ENCODE assay signal across 14 cellular contexts in the genomic region with DNA sequence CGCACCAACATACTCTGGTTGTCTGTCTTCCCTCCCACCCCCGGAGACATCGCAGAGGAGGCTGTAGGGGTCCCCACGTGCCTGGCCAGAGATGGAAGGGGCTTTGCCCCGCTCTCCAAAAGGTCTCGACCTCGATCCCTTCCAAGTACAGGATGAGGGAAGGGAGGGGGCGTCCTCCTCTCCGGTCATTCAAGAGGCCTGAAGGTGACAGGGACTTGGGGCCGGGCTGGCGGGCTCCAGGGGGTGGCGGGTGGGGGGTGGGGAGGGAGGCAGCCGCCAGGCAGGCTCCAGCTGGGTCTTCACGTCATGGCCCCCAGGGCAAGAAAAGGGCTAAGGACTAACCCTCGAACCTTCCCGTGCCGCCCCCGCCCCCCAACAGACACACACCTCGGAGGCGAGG. TPM values are rescaled to one million over a fixed set of nuclear protein-coding genes. Genes with fewer than 3 reads are reported as not detected.
DNase-seq lines count a peak whose midpoint lies in the region; ATAC-seq and TF ChIP-seq lines count a peak whose summit lies in the region.
"Had no signal": no experiment of that assay in that cellular context is flagged by ENCODE, and none has a peak within 500 bp of the region (broad histone marks: within the 10 kb centered on the region; RNA-seq: fewer than 3 reads in every experiment).

No MANE protein-coding gene starts in this region.

- H4K91ac ChIP-seq in neuronal stem cell (ENCODE audit: low read depth, low read length, poor library complexity): no peak overlapping the region

- H4K8ac ChIP-seq in neuronal stem cell (ENCODE audit: low read depth, low read length): no peak overlapping the region

- H3K36me3 ChIP-seq in HUES64 (ENCODE audit: insufficient read depth, low read length) (no peaks in the 10 kb centered on the region), esophagus muscularis mucosa (peaks cover 0 to 26% (median 13%) of the 10 kb centered on the region in 4 donors), neuronal stem cell (replicated peaks in 1 of 2; ENCODE audit: control insufficient read depth in 2 of 2, insufficient read depth in 2 of 2, low read length in 2 of 2) (no peaks in the 10 kb centered on the region)
- no peaks in the 10 kb centered on the region for H3K36me3 ChIP-seq in naive thymus-derived CD4-positive, alpha-beta T cell (ENCODE audit: control insufficient read depth in 2 of 3, insufficient read depth in 3 of 3, low read length in 3 of 3)

- H2BK5ac ChIP-seq in neuronal stem cell (ENCODE audit: low read length): no peak overlapping the region

- peaks cover 0 to 7% (median 0%) of the 10 kb centered on the region in 5 donors for H3K36me3 Mint-ChIP-seq in naive thymus-derived CD4-positive, alpha-beta T cell
- H3K36me3 Mint-ChIP-seq: activated CD4-positive, alpha-beta memory T cell treated with anti-CD3 and anti-CD28 coated beads for 36 hours; activated naive CD8-positive, alpha-beta T cell treated with anti-CD3 and anti-CD28 coated beads, Interleukin-2, amount 10 ng/mL, durations not matched to agents 7 days and 5 days; CD8-positive, alpha-beta memory T cell had no signal

- peaks cover 97% of the 10 kb centered on the region for H3K27me3 ChIP-seq in HUES64 (ENCODE audit: insufficient read depth, low read length)
- H3K27me3 ChIP-seq in esophagus muscularis mucosa: peaks cover 0 to 67% (median 30%) of the 10 kb centered on the region in 4 donors
- H3K27me3 ChIP-seq in neuronal stem cell (ENCODE audit: control insufficient read depth in 3 of 3, insufficient read depth in 3 of 3, low read depth in 1 of 3, low read length in 3 of 3): peaks cover 56 to 96% (median 96%) of the 10 kb centered on the region in 3 experiments
- no peaks in the 10 kb centered on the region for H3K27me3 ChIP-seq in naive thymus-derived CD4-positive, alpha-beta T cell (ENCODE audit: control insufficient read depth in 2 of 2, insufficient read depth in 2 of 2, low read length in 2 of 2)

- WGBS in HUES64: 0% methylated on average over 12 of the region's 20 CpGs
- 42% methylated on average over 7 of the region's 20 CpGs for WGBS in esophagus muscularis mucosa
- WGBS in neuronal stem cell (ENCODE audit: extremely low coverage in 2 of 2, insufficient read length in 2 of 2, insufficient replicate concordance in 1 of 2), 2 donors: no CpG with 5 or more reads among the region's 20 CpGs

- H3K9me3 ChIP-seq in HUES64 (ENCODE audit: insufficient read depth, low read depth, low read length) (no peaks in the 10 kb centered on the region), esophagus muscularis mucosa (no peaks in the 10 kb centered on the region), neuronal stem cell (replicated peaks in 1 of 2; ENCODE audit: control insufficient read depth in 2 of 2, insufficient read depth in 1 of 2, low read depth in 1 of 2, low read length in 2 of 2) (no peaks in the 10 kb centered on the region)
- no peaks in the 10 kb centered on the region for H3K9me3 ChIP-seq in naive thymus-derived CD4-positive, alpha-beta T cell (ENCODE audit: control insufficient read depth in 2 of 3, low read length in 3 of 3)

- DNase-seq in AG04449 (ENCODE audit: low read depth, low spot score): no peak
- no peak for DNase-seq in esophagus muscularis mucosa (ENCODE audit: extremely low spot score)
- DNase-seq in neuronal stem cell (ENCODE audit: low spot score): peak; percentile 1
- no peak for DNase-seq in cerebellar nuclear complex (lab: John Stamatoyannopoulos, UW)
- no peak for DNase-seq in naive thymus-derived CD4-positive, alpha-beta T cell
- no peak for DNase-seq in erythroblast (lab: John Stamatoyannopoulos, UW)
- DNase-seq: activated CD4-positive, alpha-beta memory T cell treated with anti-CD3 and anti-CD28 coated beads for 36 hours; activated naive CD8-positive, alpha-beta T cell treated with anti-CD3 and anti-CD28 coated beads, Interleukin-2, amount 10 ng/mL, durations not matched to agents 7 days and 5 days; CD8-positive, alpha-beta memory T cell; NCI-H2171 had no signal

- ATAC-seq in naive thymus-derived CD4-positive, alpha-beta T cell: no peak
- ATAC-seq in HG02852 (IDR thresholded peaks at IDR 0.05; ENCODE audit: unreplicated experiment): no peak

- H2AK5ac ChIP-seq in neuronal stem cell (ENCODE audit: low read depth, low read length): no peak overlapping the region

- intact Hi-C loops in esophagus muscularis mucosa (cut with DNase I): loop anchor here (2.0 kb wide), 1 partner anchor 968 kb away; no protein-coding TSS in a partner anchor
- intact Hi-C loops in naive thymus-derived CD4-positive, alpha-beta T cell (cut with micrococcal nuclease): loop anchor here in 1 of 2 donors (5.0 kb wide), 1 partner anchor 267 kb away; no protein-coding TSS in a partner anchor

- POLR2A ChIA-PET in AG04449 (lab: Yijun Ruan, JAX): interaction anchor here (2.5 kb wide), 1 partner anchor 15 kb away, joined by 33 read pairs; a partner anchor contains a TSS
- POLR2A ChIA-PET in naive thymus-derived CD4-positive, alpha-beta T cell (lab: Charles Lee): no interaction called here

- H3K4me1 ChIP-seq in HUES64 (ENCODE audit: insufficient read depth, low read length) (peaks cover 39% of the 10 kb centered on the region), esophagus muscularis mucosa (peaks cover 0 to 45% (median 28%) of the 10 kb centered on the region in 4 donors), neuronal stem cell (ENCODE audit: control insufficient read depth in 2 of 2, insufficient read depth in 1 of 2, low read depth in 1 of 2, low read length in 2 of 2) (peaks cover 0 to 11% of the 10 kb centered on the region in 2 donors)
- no peaks in the 10 kb centered on the region for H3K4me1 ChIP-seq in naive thymus-derived CD4-positive, alpha-beta T cell (ENCODE audit: control insufficient read depth in 2 of 2, insufficient read depth in 2 of 2, low read length in 2 of 2)

- H3K4me3 ChIP-seq in AG04449 (ENCODE audit: low read depth, low read length) (peak overlapping the region; percentile 52), HUES64 (ENCODE audit: low read length) (peak overlapping the region; percentile 24; the same call in 1 of the 2 replicates), esophagus muscularis mucosa (peak overlapping the region; percentile 41 to 52 (median 46)), neuronal stem cell (ENCODE audit: low read length in 2 of 2) (no peak overlapping the region)
- no peak overlapping the region for H3K4me3 ChIP-seq in naive thymus-derived CD4-positive, alpha-beta T cell (ENCODE audit: low read length)
- H3K4me3 ChIP-seq: K562 had no signal

- no peak overlapping the region for H2BK120ac ChIP-seq in neuronal stem cell (ENCODE audit: low read depth, low read length)

- no peaks in the 10 kb centered on the region for H3K79me1 ChIP-seq in neuronal stem cell (ENCODE audit: low read depth, low read length)

- H2BK12ac ChIP-seq in neuronal stem cell (ENCODE audit: low read length): no peak overlapping the region

- no peak overlapping the region for H2AFZ ChIP-seq in neuronal stem cell (ENCODE audit: low read length)

- CTCF ChIA-PET in AG04449 (lab: Yijun Ruan, JAX): interaction anchor here (0.8 to 12.1 kb wide), 9 partner anchors 14 to 1249 kb away, joined by 3 to 247 read pairs (median 4); a partner anchor contains a TSS
- CTCF ChIA-PET in naive thymus-derived CD4-positive, alpha-beta T cell (lab: Charles Lee): no interaction called here

- TF ChIP-seq POLR2A in esophagus muscularis mucosa (IDR thresholded peaks at IDR 0.05; ENCODE audit: low read depth) (no peak), erythroblast (IDR thresholded peaks at IDR 0.05; ENCODE audit: low read length) (no peak)

- H3K9me3 Mint-ChIP-seq in naive thymus-derived CD4-positive, alpha-beta T cell: peaks cover 0 to 11% (median 0%) of the 10 kb centered on the region in 11 donors
- H3K9me3 Mint-ChIP-seq: activated CD4-positive, alpha-beta memory T cell treated with anti-CD3 and anti-CD28 coated beads for 36 hours; activated naive CD8-positive, alpha-beta T cell treated with anti-CD3 and anti-CD28 coated beads, Interleukin-2, amount 10 ng/mL, durations not matched to agents 7 days and 5 days; memory B cell had no signal

- no peak for TF ChIP-seq EP300 in esophagus muscularis mucosa (IDR thresholded peaks at IDR 0.05)

- H3K4ac ChIP-seq in neuronal stem cell (ENCODE audit: low read length): no peak overlapping the region

- H3K27ac ChIP-seq in HUES64 (ENCODE audit: low read depth, low read length): no peak overlapping the region
- H3K27ac ChIP-seq in esophagus muscularis mucosa (replicated peaks in 1 of 4): peak overlapping the region; percentile 35 to 48 (median 44)
- no peak overlapping the region for H3K27ac ChIP-seq in neuronal stem cell (replicated peaks; ENCODE audit: low read length)
- no peak overlapping the region for H3K27ac ChIP-seq in naive thymus-derived CD4-positive, alpha-beta T cell (ENCODE audit: low read depth, low read length)

- H3K27ac Mint-ChIP-seq in naive thymus-derived CD4-positive, alpha-beta T cell: no peak overlapping the region
- H3K27ac Mint-ChIP-seq: activated CD4-positive, alpha-beta memory T cell treated with anti-CD3 and anti-CD28 coated beads for 36 hours; activated naive CD8-positive, alpha-beta T cell treated with anti-CD3 and anti-CD28 coated beads, Interleukin-2, amount 10 ng/mL, durations not matched to agents 7 days and 5 days; CD8-positive, alpha-beta memory T cell; memory B cell had no signal

- no peak overlapping the region for H2BK15ac ChIP-seq in neuronal stem cell (ENCODE audit: low read length)

- H3K9ac ChIP-seq in HUES64 (ENCODE audit: low read depth, low read length) (no peak overlapping the region), neuronal stem cell (ENCODE audit: low read depth, low read length, poor library complexity) (no peak overlapping the region)

- H3K4me1 Mint-ChIP-seq in naive thymus-derived CD4-positive, alpha-beta T cell: peaks cover 0 to 13% (median 6%) of the 10 kb centered on the region in 7 donors

- H3K27me3 Mint-ChIP-seq in naive thymus-derived CD4-positive, alpha-beta T cell: peaks cover 61 to 91% (median 68%) of the 10 kb centered on the region in 5 donors

- no peak overlapping the region for H3K23ac ChIP-seq in neuronal stem cell (ENCODE audit: low read depth, low read length, poor library complexity)

- H3K18ac ChIP-seq in neuronal stem cell (ENCODE audit: low read length): peak overlapping the region; percentile 32

- H3K4me2 ChIP-seq in neuronal stem cell (ENCODE audit: insufficient read depth, low read length, poor library complexity, severe bottlenecking): no peak overlapping the region

- H3K14ac ChIP-seq in neuronal stem cell (ENCODE audit: low read length): peak overlapping the region; percentile 64

- H3K4me3 Mint-ChIP-seq in naive thymus-derived CD4-positive, alpha-beta T cell: no peak overlapping the region
- H3K4me3 Mint-ChIP-seq: activated CD4-positive, alpha-beta memory T cell treated with anti-CD3 and anti-CD28 coated beads for 36 hours; activated naive CD8-positive, alpha-beta T cell treated with anti-CD3 and anti-CD28 coated beads, Interleukin-2, amount 10 ng/mL, durations not matched to agents 7 days and 5 days; CD8-positive, alpha-beta memory T cell; memory B cell had no signal

- TF ChIP-seq CTCF in AG04449 (IDR thresholded peaks at IDR 0.05; ENCODE audit: insufficient read depth, low read length, missing control alignments) (no peak), esophagus muscularis mucosa (IDR thresholded peaks at IDR 0.05) (no peak)

RNA-seq across cellular contexts. Expression of a gene that starts 15.1 kb away (rescaled TPM):
- polyA plus RNA-seq in HUES64 (2013, experiment 1 of 2): 1.8 TPM
- 1.9 TPM for polyA plus RNA-seq in HUES64 (2013, experiment 2 of 2)
- total RNA-seq in esophagus muscularis mucosa: 10 to 100 TPM in 1 of 4 donors, 1 to 10 TPM in 3; 5.3 to 10.4 (median 8.6) TPM
- polyA plus RNA-seq in neuronal stem cell (2013, experiment 1 of 2): not detected
- polyA plus RNA-seq in neuronal stem cell (2013, experiment 2 of 2): not detected
- total RNA-seq in naive thymus-derived CD4-positive, alpha-beta T cell: not detected
- polyA plus RNA-seq in naive thymus-derived CD4-positive, alpha-beta T cell: not detected
- total RNA-seq: activated CD4-positive, alpha-beta memory T cell treated with anti-CD3 and anti-CD28 coated beads for 36 hours; activated naive CD8-positive, alpha-beta T cell treated with anti-CD3 and anti-CD28 coated beads, Interleukin-2, amount 10 ng/mL, durations not matched to agents 7 days and 5 days; CD8-positive, alpha-beta memory T cell had no signal
- polyA plus RNA-seq: CD8-positive, alpha-beta memory T cell had no signal

Comparison
In these comparisons a context has a peak if more than half of its experiments do, and no peak if none do; other contexts are left out.
1. H3K4me3 ChIP-seq: peak in AG04449 (single experiment), HUES64 (single experiment) and esophagus muscularis mucosa (4 of 4); none in neuronal stem cell (0 of 2) and naive thymus-derived CD4-positive, alpha-beta T cell (single experiment).
2. H3K27ac ChIP-seq: peak in esophagus muscularis mucosa (4 of 4); none in HUES64 (single experiment), neuronal stem cell (single experiment) and naive thymus-derived CD4-positive, alpha-beta T cell (single experiment).
3. RNA of a gene that starts 15.1 kb away (total RNA-seq): 5.3 to 10.4 TPM in esophagus muscularis mucosa; not detected in naive thymus-derived CD4-positive, alpha-beta T cell; every median in the first group is over 4 times any median in the second.